Comparison of ENCODE assay signal across 1 cellular context in the genomic region with DNA sequence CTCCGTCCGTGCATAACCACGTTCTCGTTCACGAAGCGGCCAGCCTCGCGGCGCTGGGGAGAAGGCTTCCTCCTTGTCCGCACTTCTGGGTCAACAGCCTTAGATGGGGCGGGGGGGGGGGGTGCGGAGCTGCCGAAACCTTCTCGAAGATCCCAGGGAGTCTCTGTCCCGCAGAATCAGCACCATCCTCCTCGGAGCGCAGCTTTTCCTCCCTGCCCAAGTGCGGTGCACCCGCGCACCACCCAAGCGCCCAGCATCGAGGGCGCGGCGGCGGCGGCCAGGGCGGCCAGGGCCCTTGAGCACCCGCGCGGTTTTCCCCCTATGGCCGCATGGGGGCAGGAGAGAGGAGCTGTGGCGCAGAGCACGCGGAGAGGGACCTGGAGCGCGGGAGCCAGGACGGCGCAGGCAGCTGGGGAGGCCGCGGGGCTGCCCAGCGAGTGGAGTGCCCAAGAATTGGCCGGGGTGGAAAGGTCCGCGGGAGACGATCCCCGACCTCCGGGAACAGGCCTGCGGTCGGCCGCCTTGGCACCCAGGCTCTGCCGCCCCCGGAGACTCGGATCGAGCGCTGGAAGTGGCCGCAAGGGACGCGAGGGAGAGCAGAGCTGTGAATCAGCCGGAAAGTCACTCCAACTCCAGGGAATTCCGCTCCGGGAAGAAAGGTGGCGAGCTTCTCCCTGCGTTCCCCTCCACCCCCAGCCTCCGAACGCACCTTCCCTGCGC.
TF ChIP-seq lines count a peak whose summit lies in the region.

No MANE protein-coding gene starts in this region.

TF ChIP-seq in HepG2, 621 proteins besides CTCF, POLR2A, EP300 and RAD21 (continued from another document and continues in another):
- TF ChIP-seq, protein P1, sequence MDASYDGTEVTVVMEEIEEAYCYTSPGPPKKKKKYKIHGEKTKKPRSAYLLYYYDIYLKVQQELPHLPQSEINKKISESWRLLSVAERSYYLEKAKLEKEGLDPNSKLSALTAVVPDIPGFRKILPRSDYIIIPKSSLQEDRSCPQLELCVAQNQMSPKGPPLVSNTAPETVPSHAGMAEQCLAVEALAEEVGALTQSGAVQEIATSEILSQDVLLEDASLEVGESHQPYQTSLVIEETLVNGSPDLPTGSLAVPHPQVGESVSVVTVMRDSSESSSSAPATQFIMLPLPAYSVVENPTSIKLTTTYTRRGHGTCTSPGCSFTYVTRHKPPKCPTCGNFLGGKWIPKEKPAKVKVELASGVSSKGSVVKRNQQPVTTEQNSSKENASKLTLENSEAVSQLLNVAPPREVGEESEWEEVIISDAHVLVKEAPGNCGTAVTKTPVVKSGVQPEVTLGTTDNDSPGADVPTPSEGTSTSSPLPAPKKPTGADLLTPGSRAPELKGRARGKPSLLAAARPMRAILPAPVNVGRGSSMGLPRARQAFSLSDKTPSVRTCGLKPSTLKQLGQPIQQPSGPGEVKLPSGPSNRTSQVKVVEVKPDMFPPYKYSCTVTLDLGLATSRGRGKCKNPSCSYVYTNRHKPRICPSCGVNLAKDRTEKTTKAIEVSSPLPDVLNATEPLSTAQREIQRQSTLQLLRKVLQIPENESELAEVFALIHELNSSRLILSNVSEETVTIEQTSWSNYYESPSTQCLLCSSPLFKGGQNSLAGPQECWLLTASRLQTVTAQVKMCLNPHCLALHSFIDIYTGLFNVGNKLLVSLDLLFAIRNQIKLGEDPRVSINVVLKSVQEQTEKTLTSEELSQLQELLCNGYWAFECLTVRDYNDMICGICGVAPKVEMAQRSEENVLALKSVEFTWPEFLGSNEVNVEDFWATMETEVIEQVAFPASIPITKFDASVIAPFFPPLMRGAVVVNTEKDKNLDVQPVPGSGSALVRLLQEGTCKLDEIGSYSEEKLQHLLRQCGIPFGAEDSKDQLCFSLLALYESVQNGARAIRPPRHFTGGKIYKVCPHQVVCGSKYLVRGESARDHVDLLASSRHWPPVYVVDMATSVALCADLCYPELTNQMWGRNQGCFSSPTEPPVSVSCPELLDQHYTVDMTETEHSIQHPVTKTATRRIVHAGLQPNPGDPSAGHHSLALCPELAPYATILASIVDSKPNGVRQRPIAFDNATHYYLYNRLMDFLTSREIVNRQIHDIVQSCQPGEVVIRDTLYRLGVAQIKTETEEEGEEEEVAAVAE (CRISPR knock-in tag; IDR thresholded peaks at IDR 0.05; ENCODE audit: borderline replicate concordance) = no peak
- TF ChIP-seq ERF (CRISPR knock-in tag; IDR thresholded peaks at IDR 0.05) (peak; percentile 57; the same call in 1 of the 2 replicates), TSC22D2 (CRISPR knock-in tag; IDR thresholded peaks at IDR 0.05; ENCODE audit: borderline replicate concordance) (peak; percentile 85), TCF7 (IDR thresholded peaks at IDR 0.05; ENCODE audit: low read depth) (no peak), FOXK1 (CRISPR knock-in tag; IDR thresholded peaks at IDR 0.05; ENCODE audit: borderline replicate concordance, low read depth) (no peak), PHF20 (CRISPR knock-in tag; IDR thresholded peaks at IDR 0.05) (no peak), MAF1 (CRISPR knock-in tag; IDR thresholded peaks at IDR 0.05; ENCODE audit: borderline replicate concordance) (no peak), XRCC5 (optimal IDR thresholded peaks at IDR 0.05; ENCODE audit: low read length) (peak; percentile 89), ZNF501 (CRISPR knock-in tag; IDR thresholded peaks at IDR 0.05) (peak; percentile 84), ZBTB21 (CRISPR knock-in tag; IDR thresholded peaks at IDR 0.05) (no peak), NFATC3 (CRISPR knock-in tag; IDR thresholded peaks at IDR 0.05) (peak; percentile 92), FOXO1 (CRISPR knock-in tag; IDR thresholded peaks at IDR 0.05) (peak; percentile 35; the same call in 1 of the 2 replicates), ZNF7 (CRISPR knock-in tag; IDR thresholded peaks at IDR 0.05) (0 out of 2 replicates have a peak, but pooled peaks have one; percentile 12), GFI1 (CRISPR knock-in tag; IDR thresholded peaks at IDR 0.05; ENCODE audit: borderline replicate concordance) (no peak), RFX1 (IDR thresholded peaks at IDR 0.05) (no peak), ZSCAN25 (CRISPR knock-in tag; IDR thresholded peaks at IDR 0.05) (peak; percentile 69), ZNF274 (CRISPR knock-in tag; IDR thresholded peaks at IDR 0.05) (peak; percentile 98), ZNF160 (CRISPR knock-in tag; IDR thresholded peaks at IDR 0.05) (0 out of 2 replicates have a peak, but pooled peaks have one; percentile 44), ZFP36L1 (CRISPR knock-in tag; IDR thresholded peaks at IDR 0.05) (0 out of 2 replicates have a peak, but pooled peaks have one; percentile 41), HOXA3 (CRISPR knock-in tag; IDR thresholded peaks at IDR 0.05) (peak; percentile 76), NONO (IDR thresholded peaks at IDR 0.05) (no peak), NONO (CRISPR knock-in tag; conservative IDR thresholded peaks at IDR 0.05) (peak; percentile 80), AGO2 (optimal IDR thresholded peaks at IDR 0.05; ENCODE audit: low read depth, low read length) (no peak), MED1 (CRISPR knock-in tag; IDR thresholded peaks at IDR 0.05) (peak; percentile 51; the same call in 1 of the 2 replicates), KDM5A (IDR thresholded peaks at IDR 0.05; ENCODE audit: borderline replicate concordance, low read length) (no peak), ZNF224 (CRISPR knock-in tag; IDR thresholded peaks at IDR 0.05) (no peak), KDM5B (CRISPR knock-in tag; IDR thresholded peaks at IDR 0.05; ENCODE audit: borderline replicate concordance) (peak; percentile 91; the same call in 1 of the 2 replicates), ZNF746 (CRISPR knock-in tag; IDR thresholded peaks at IDR 0.05) (no peak), ARNT (IDR thresholded peaks at IDR 0.05) (no peak), NCOA5 (CRISPR knock-in tag; IDR thresholded peaks at IDR 0.05) (no peak), ZNF816 (CRISPR knock-in tag; IDR thresholded peaks at IDR 0.05; ENCODE audit: borderline replicate concordance) (no peak)
- TF ChIP-seq, protein P2, sequence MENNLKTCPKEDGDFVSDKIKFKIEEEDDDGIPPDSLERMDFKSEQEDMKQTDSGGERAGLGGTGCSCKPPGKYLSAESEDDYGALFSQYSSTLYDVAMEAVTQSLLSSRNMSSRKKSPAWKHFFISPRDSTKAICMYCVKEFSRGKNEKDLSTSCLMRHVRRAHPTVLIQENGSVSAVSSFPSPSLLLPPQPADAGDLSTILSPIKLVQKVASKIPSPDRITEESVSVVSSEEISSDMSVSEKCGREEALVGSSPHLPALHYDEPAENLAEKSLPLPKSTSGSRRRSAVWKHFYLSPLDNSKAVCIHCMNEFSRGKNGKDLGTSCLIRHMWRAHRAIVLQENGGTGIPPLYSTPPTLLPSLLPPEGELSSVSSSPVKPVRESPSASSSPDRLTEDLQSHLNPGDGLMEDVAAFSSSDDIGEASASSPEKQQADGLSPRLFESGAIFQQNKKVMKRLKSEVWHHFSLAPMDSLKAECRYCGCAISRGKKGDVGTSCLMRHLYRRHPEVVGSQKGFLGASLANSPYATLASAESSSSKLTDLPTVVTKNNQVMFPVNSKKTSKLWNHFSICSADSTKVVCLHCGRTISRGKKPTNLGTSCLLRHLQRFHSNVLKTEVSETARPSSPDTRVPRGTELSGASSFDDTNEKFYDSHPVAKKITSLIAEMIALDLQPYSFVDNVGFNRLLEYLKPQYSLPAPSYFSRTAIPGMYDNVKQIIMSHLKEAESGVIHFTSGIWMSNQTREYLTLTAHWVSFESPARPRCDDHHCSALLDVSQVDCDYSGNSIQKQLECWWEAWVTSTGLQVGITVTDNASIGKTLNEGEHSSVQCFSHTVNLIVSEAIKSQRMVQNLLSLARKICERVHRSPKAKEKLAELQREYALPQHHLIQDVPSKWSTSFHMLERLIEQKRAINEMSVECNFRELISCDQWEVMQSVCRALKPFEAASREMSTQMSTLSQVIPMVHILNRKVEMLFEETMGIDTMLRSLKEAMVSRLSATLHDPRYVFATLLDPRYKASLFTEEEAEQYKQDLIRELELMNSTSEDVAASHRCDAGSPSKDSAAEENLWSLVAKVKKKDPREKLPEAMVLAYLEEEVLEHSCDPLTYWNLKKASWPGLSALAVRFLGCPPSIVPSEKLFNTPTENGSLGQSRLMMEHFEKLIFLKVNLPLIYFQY (CRISPR knock-in tag; IDR thresholded peaks at IDR 0.05; ENCODE audit: borderline replicate concordance) = no peak
- TF ChIP-seq, protein P3, sequence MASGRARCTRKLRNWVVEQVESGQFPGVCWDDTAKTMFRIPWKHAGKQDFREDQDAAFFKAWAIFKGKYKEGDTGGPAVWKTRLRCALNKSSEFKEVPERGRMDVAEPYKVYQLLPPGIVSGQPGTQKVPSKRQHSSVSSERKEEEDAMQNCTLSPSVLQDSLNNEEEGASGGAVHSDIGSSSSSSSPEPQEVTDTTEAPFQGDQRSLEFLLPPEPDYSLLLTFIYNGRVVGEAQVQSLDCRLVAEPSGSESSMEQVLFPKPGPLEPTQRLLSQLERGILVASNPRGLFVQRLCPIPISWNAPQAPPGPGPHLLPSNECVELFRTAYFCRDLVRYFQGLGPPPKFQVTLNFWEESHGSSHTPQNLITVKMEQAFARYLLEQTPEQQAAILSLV (CRISPR knock-in tag; IDR thresholded peaks at IDR 0.05; ENCODE audit: borderline replicate concordance) = peak; percentile 43; the same call in 1 of the 2 replicates
- TF ChIP-seq, protein P4, sequence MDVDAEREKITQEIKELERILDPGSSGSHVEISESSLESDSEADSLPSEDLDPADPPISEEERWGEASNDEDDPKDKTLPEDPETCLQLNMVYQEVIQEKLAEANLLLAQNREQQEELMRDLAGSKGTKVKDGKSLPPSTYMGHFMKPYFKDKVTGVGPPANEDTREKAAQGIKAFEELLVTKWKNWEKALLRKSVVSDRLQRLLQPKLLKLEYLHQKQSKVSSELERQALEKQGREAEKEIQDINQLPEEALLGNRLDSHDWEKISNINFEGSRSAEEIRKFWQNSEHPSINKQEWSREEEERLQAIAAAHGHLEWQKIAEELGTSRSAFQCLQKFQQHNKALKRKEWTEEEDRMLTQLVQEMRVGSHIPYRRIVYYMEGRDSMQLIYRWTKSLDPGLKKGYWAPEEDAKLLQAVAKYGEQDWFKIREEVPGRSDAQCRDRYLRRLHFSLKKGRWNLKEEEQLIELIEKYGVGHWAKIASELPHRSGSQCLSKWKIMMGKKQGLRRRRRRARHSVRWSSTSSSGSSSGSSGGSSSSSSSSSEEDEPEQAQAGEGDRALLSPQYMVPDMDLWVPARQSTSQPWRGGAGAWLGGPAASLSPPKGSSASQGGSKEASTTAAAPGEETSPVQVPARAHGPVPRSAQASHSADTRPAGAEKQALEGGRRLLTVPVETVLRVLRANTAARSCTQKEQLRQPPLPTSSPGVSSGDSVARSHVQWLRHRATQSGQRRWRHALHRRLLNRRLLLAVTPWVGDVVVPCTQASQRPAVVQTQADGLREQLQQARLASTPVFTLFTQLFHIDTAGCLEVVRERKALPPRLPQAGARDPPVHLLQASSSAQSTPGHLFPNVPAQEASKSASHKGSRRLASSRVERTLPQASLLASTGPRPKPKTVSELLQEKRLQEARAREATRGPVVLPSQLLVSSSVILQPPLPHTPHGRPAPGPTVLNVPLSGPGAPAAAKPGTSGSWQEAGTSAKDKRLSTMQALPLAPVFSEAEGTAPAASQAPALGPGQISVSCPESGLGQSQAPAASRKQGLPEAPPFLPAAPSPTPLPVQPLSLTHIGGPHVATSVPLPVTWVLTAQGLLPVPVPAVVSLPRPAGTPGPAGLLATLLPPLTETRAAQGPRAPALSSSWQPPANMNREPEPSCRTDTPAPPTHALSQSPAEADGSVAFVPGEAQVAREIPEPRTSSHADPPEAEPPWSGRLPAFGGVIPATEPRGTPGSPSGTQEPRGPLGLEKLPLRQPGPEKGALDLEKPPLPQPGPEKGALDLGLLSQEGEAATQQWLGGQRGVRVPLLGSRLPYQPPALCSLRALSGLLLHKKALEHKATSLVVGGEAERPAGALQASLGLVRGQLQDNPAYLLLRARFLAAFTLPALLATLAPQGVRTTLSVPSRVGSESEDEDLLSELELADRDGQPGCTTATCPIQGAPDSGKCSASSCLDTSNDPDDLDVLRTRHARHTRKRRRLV (CRISPR knock-in tag; IDR thresholded peaks at IDR 0.05) = no peak
- TF ChIP-seq, protein P5, sequence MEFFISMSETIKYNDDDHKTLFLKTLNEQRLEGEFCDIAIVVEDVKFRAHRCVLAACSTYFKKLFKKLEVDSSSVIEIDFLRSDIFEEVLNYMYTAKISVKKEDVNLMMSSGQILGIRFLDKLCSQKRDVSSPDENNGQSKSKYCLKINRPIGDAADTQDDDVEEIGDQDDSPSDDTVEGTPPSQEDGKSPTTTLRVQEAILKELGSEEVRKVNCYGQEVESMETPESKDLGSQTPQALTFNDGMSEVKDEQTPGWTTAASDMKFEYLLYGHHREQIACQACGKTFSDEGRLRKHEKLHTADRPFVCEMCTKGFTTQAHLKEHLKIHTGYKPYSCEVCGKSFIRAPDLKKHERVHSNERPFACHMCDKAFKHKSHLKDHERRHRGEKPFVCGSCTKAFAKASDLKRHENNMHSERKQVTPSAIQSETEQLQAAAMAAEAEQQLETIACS (CRISPR knock-in tag; IDR thresholded peaks at IDR 0.05) = peak; percentile 44; the same call in 1 of the 2 replicates
- TF ChIP-seq, protein P6, sequence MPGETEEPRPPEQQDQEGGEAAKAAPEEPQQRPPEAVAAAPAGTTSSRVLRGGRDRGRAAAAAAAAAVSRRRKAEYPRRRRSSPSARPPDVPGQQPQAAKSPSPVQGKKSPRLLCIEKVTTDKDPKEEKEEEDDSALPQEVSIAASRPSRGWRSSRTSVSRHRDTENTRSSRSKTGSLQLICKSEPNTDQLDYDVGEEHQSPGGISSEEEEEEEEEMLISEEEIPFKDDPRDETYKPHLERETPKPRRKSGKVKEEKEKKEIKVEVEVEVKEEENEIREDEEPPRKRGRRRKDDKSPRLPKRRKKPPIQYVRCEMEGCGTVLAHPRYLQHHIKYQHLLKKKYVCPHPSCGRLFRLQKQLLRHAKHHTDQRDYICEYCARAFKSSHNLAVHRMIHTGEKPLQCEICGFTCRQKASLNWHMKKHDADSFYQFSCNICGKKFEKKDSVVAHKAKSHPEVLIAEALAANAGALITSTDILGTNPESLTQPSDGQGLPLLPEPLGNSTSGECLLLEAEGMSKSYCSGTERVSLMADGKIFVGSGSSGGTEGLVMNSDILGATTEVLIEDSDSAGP (CRISPR knock-in tag; IDR thresholded peaks at IDR 0.05; ENCODE audit: borderline replicate concordance) = peak; percentile 87; the same call in 1 of the 2 replicates
- TF ChIP-seq, protein P7, sequence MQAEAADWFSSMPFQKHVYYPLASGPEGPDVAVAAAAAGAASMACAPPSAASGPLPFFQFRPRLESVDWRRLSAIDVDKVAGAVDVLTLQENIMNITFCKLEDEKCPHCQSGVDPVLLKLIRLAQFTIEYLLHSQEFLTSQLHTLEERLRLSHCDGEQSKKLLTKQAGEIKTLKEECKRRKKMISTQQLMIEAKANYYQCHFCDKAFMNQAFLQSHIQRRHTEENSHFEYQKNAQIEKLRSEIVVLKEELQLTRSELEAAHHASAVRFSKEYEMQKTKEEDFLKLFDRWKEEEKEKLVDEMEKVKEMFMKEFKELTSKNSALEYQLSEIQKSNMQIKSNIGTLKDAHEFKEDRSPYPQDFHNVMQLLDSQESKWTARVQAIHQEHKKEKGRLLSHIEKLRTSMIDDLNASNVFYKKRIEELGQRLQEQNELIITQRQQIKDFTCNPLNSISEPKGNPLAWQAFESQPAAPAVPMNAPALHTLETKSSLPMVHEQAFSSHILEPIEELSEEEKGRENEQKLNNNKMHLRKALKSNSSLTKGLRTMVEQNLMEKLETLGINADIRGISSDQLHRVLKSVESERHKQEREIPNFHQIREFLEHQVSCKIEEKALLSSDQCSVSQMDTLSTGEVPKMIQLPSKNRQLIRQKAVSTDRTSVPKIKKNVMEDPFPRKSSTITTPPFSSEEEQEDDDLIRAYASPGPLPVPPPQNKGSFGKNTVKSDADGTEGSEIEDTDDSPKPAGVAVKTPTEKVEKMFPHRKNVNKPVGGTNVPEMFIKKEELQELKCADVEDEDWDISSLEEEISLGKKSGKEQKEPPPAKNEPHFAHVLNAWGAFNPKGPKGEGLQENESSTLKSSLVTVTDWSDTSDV (CRISPR knock-in tag; IDR thresholded peaks at IDR 0.05) = no peak
